29 cellular contexts compared by ENCODE assay signal in genomic region chrX:134691453-134691852, GRCh38. TPM values are rescaled to one million over a fixed set of nuclear protein-coding genes. Genes with fewer than 3 reads are reported as not detected.
"Had no signal": no experiment of that assay in that cellular context is flagged by ENCODE, and none has a peak within 500 bp of the region (broad histone marks: within the 10 kb centered on the region; RNA-seq: fewer than 3 reads in every experiment).

No MANE protein-coding gene starts in this region.

- H3K27ac ChIP-seq: brain microvascular endothelial cell, colonic mucosa, dorsolateral prefrontal cortex, esophagus squamous epithelium, gastroesophageal sphincter, thoracic aorta, upper lobe of left lung, WERI-Rb-1 had no signal

- H3K27me3 ChIP-seq: brain microvascular endothelial cell, colonic mucosa, esophagus squamous epithelium, gastroesophageal sphincter, upper lobe of left lung had no signal

- H3K4me1 Mint-ChIP-seq: activated naive CD4-positive, alpha-beta T cell treated with anti-CD3 and anti-CD28 coated beads, Interleukin-2, amount 50 U/mL, for 24 hours; T-cell had no signal

- H3K4me3 ChIP-seq: colonic mucosa, dorsolateral prefrontal cortex, esophagus squamous epithelium, gastroesophageal sphincter, thoracic aorta, upper lobe of left lung had no signal

- H3K4me3 Mint-ChIP-seq: activated naive CD4-positive, alpha-beta T cell treated with anti-CD3 and anti-CD28 coated beads, Interleukin-2, amount 50 U/mL, for 24 hours; effector memory CD8-positive, alpha-beta T cell; neural crest cell; T-cell; T-helper 2 cell treated with Interferon-gamma antibody and Interleukin-4, amounts not matched to agents 5 μg/mL and 100 μg/mL, for 36 hours had no signal

- H3K27ac Mint-ChIP-seq: activated naive CD4-positive, alpha-beta T cell treated with anti-CD3 and anti-CD28 coated beads, Interleukin-2, amount 50 U/mL, for 24 hours; effector memory CD8-positive, alpha-beta T cell; T-cell; T-helper 2 cell treated with Interferon-gamma antibody and Interleukin-4, amounts not matched to agents 5 μg/mL and 100 μg/mL, for 36 hours had no signal

- H3K36me3 ChIP-seq: brain microvascular endothelial cell, colonic mucosa, esophagus squamous epithelium, gastroesophageal sphincter, thoracic aorta, upper lobe of left lung, WERI-Rb-1 had no signal

- H3K9me3 ChIP-seq: colonic mucosa, esophagus squamous epithelium, gastroesophageal sphincter, thoracic aorta, upper lobe of left lung had no signal

- H3K9me3 Mint-ChIP-seq: activated naive CD4-positive, alpha-beta T cell treated with anti-CD3 and anti-CD28 coated beads, Interleukin-2, amount 50 U/mL, for 24 hours; effector memory CD8-positive, alpha-beta T cell; neural crest cell; T-cell; T-helper 2 cell treated with Interferon-gamma antibody and Interleukin-4, amounts not matched to agents 5 μg/mL and 100 μg/mL, for 36 hours had no signal

- ATAC-seq: effector memory CD8-positive, alpha-beta T cell; gastroesophageal sphincter; sciatic nerve; T-cell had no signal

- FAIRE-seq: endothelial cell of umbilical vein had no signal

- H3K4me1 ChIP-seq: colonic mucosa, esophagus squamous epithelium, gastroesophageal sphincter, upper lobe of left lung had no signal

- DNase-seq: activated CD4-positive, alpha-beta T cell treated with anti-CD3 and anti-CD28 coated beads for 1 hour; activated CD4-positive, alpha-beta T cell treated with anti-CD3 and anti-CD28 coated beads, Interleukin-2, amount 50 U/mL, for 1 hour; activated gamma-delta T cell treated with Interleukin-2 at 50 U/mL for 16 hours; activated T-cell treated with anti-CD3 and anti-CD28 coated beads, Interleukin-2, amount 50 U/mL, for 1 hour; anterior cingulate cortex; brain microvascular endothelial cell; central memory CD4-positive, alpha-beta T cell; colonic mucosa; dorsolateral prefrontal cortex; effector memory CD8-positive, alpha-beta T cell; esophagus squamous epithelium; head of caudate nucleus; hypothalamus; occipital lobe; posterior cingulate gyrus; stimulated activated CD4-positive, alpha-beta T cell treated with anti-CD3 and anti-CD28 coated beads, Interleukin-4, amount 100 ng/mL, for 1 hour; stimulated activated naive CD4-positive, alpha-beta T cell; T-cell; upper lobe of left lung; WERI-Rb-1 had no signal

- H3K36me3 Mint-ChIP-seq: activated naive CD4-positive, alpha-beta T cell treated with anti-CD3 and anti-CD28 coated beads, Interleukin-2, amount 50 U/mL, for 24 hours; T-cell had no signal

RNA-seq across cellular contexts. Expression of gene PLAC1, which starts 33.2 kb away (rescaled TPM):
- total RNA-seq: colonic mucosa, gastroesophageal sphincter, liver, neural crest cell, occipital lobe, renal cortical epithelial cell, sciatic nerve, T-cell, thoracic aorta, upper lobe of left lung had no signal
- polyA plus RNA-seq: liver had no signal
